8 cellular contexts compared by ENCODE assay signal in the genomic region with DNA sequence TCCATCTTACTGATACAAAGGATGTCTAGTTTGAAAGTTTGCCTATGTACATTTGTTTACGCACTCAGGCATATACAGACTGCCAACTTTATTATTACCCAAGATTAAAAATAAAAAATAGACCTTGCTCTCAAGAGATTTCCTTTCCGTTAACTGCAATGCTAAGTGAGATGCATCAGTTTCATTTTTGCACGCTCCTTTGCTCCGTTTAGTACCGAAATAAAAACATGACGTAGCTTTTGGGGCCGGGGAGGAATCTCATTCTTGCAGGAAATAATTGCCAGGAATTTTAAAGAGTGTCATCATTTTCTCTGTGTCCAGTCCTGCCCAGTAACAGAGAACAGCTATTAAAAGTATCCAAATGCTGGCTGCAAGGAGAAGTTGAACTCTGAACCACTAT.
DNase-seq lines count a peak whose midpoint lies in the region; ATAC-seq and TF ChIP-seq lines count a peak whose summit lies in the region.

No MANE protein-coding gene starts in this region.

- H3K27ac Mint-ChIP-seq in osteocyte (ENCODE audit: unreplicated experiment) = peak overlapping the region; percentile 96
- H3K27ac Mint-ChIP-seq in activated naive CD8-positive, alpha-beta T cell treated with anti-CD3 and anti-CD28 coated beads, Interleukin-2, amount 50 U/mL, for 24 hours = no peak overlapping the region
- H3K27ac Mint-ChIP-seq in T-helper 2 cell treated with Interferon-gamma antibody and Interleukin-4, amounts not matched to agents 5 μg/mL and 100 μg/mL, for 36 hours = no peak overlapping the region

- H3K27me3 Mint-ChIP-seq in osteocyte (ENCODE audit: unreplicated experiment) = no peaks in the 10 kb centered on the region
- H3K27me3 Mint-ChIP-seq in activated naive CD8-positive, alpha-beta T cell treated with anti-CD3 and anti-CD28 coated beads, Interleukin-2, amount 50 U/mL, for 24 hours = no peaks in the 10 kb centered on the region
- H3K27me3 Mint-ChIP-seq in T-helper 2 cell treated with Interferon-gamma antibody and Interleukin-4, amounts not matched to agents 5 μg/mL and 100 μg/mL, for 36 hours (ENCODE audit: low read depth) = no peaks in the 10 kb centered on the region

- ATAC-seq in HG02763 (IDR thresholded peaks at IDR 0.05; ENCODE audit: unreplicated experiment) = peak; percentile 39
- ATAC-seq in activated naive CD8-positive, alpha-beta T cell treated with anti-CD3 and anti-CD28 coated beads, Interleukin-2, amount 50 U/mL, for 24 hours = no peak

- TF ChIP-seq CTCF in coronary artery (IDR thresholded peaks at IDR 0.05) = no peak
- TF ChIP-seq CTCF in osteocyte (IDR thresholded peaks at IDR 0.05) = no peak

- H3K4me3 Mint-ChIP-seq in osteocyte (ENCODE audit: unreplicated experiment) = peak overlapping the region; percentile 49
- no peak overlapping the region for H3K4me3 Mint-ChIP-seq in activated naive CD8-positive, alpha-beta T cell treated with anti-CD3 and anti-CD28 coated beads, Interleukin-2, amount 50 U/mL, for 24 hours
- H3K4me3 Mint-ChIP-seq in T-helper 2 cell treated with Interferon-gamma antibody and Interleukin-4, amounts not matched to agents 5 μg/mL and 100 μg/mL, for 36 hours = no peak overlapping the region

- peak overlapping the region; percentile 64 for H3K4me3 ChIP-seq in coronary artery

- DNase-seq in ELR (ENCODE audit: low read depth) = peak; percentile 4
- no peak for DNase-seq in coronary artery (ENCODE audit: low spot score)
- no peak for DNase-seq in osteocyte (ENCODE audit: extremely low spot score, unreplicated experiment)
- DNase-seq in activated naive CD8-positive, alpha-beta T cell treated with anti-CD3 and anti-CD28 coated beads, Interleukin-2, amount 50 U/mL, for 24 hours = no peak
- DNase-seq in NCI-H146 treated with DMSO at 0.1 percent for 48 hours (lab: John Stamatoyannopoulos, UW; ENCODE audit: unreplicated experiment) = no peak
- no peak for DNase-seq in mucosa of gallbladder (ENCODE audit: low spot score)
- no peak for DNase-seq in T-helper 2 cell treated with Interferon-gamma antibody and Interleukin-4, amounts not matched to agents 5 μg/mL and 100 μg/mL, for 36 hours (ENCODE audit: low spot score)

- peaks cover 65% of the 10 kb centered on the region for H3K4me1 Mint-ChIP-seq in osteocyte (ENCODE audit: unreplicated experiment)
- no peaks in the 10 kb centered on the region for H3K4me1 Mint-ChIP-seq in activated naive CD8-positive, alpha-beta T cell treated with anti-CD3 and anti-CD28 coated beads, Interleukin-2, amount 50 U/mL, for 24 hours
- H3K4me1 Mint-ChIP-seq in T-helper 2 cell treated with Interferon-gamma antibody and Interleukin-4, amounts not matched to agents 5 μg/mL and 100 μg/mL, for 36 hours (ENCODE audit: low read depth) = no peaks in the 10 kb centered on the region

- no peaks in the 10 kb centered on the region for H3K9me3 Mint-ChIP-seq in osteocyte (ENCODE audit: unreplicated experiment)
- H3K9me3 Mint-ChIP-seq in activated naive CD8-positive, alpha-beta T cell treated with anti-CD3 and anti-CD28 coated beads, Interleukin-2, amount 50 U/mL, for 24 hours = no peaks in the 10 kb centered on the region
- H3K9me3 Mint-ChIP-seq in T-helper 2 cell treated with Interferon-gamma antibody and Interleukin-4, amounts not matched to agents 5 μg/mL and 100 μg/mL, for 36 hours = no peaks in the 10 kb centered on the region

- H3K27ac ChIP-seq in coronary artery = peak overlapping the region; percentile 12 to 84

- H3K36me3 Mint-ChIP-seq in osteocyte (ENCODE audit: unreplicated experiment) = no peaks in the 10 kb centered on the region
- H3K36me3 Mint-ChIP-seq in activated naive CD8-positive, alpha-beta T cell treated with anti-CD3 and anti-CD28 coated beads, Interleukin-2, amount 50 U/mL, for 24 hours (ENCODE audit: low read depth) = no peaks in the 10 kb centered on the region
- no peaks in the 10 kb centered on the region for H3K36me3 Mint-ChIP-seq in T-helper 2 cell treated with Interferon-gamma antibody and Interleukin-4, amounts not matched to agents 5 μg/mL and 100 μg/mL, for 36 hours (ENCODE audit: low read depth)
